ENCODE assay signal across 20 cellular contexts in the genomic region with DNA sequence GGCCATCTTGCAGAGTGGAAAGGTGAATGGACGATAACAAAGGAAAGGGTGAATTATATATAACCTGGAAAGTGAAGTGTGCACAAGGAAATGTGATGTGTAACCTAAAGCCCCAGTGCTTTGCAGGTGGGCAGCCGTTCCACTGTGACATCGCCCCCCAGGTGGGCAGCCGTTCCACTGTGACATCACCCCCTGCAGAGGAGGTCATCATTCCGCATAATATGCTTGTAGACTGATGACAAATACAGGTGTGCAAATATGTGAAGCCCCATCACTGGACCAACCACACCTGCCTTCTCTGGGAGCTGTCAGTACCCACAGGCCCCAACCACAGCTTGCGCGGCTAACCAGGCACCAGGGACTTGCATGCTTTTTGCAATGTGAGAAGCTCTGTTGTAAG. TPM values are rescaled to one million over a fixed set of nuclear protein-coding genes. Genes with fewer than 3 reads are reported as not detected.
A peak's percentile ranks its signal among the peaks of the same experiment; 100 is the strongest.
DNase-seq lines count a peak whose midpoint lies in the region; ATAC-seq and TF ChIP-seq lines count a peak whose summit lies in the region.
"Had no signal": no experiment of that assay in that cellular context is flagged by ENCODE, and none has a peak within 500 bp of the region (broad histone marks: within the 10 kb centered on the region; RNA-seq: fewer than 3 reads in every experiment).

No MANE protein-coding gene starts in this region.

- H3K4me1 Mint-ChIP-seq in brain = peaks cover 57% of the 10 kb centered on the region

- peak overlapping the region; percentile 57 for H3K27ac ChIP-seq in temporal lobe (ENCODE audit: low read depth, low read length)
- H3K27ac ChIP-seq: KMS-11, lower lobe of right lung, thoracic aorta had no signal

- ATAC-seq in GM18858 (IDR thresholded peaks at IDR 0.05; ENCODE audit: unreplicated experiment) = no peak
- ATAC-seq: lower lobe of right lung; stimulated activated memory B cell treated with anti-CD40 and anti-IgM and Interleukin-4, amounts not matched to agents 10 μg/mL and 1 μg/mL and 100 μg/mL, for 72 hours had no signal

- no peaks in the 10 kb centered on the region for H3K27me3 Mint-ChIP-seq in brain
- H3K27me3 Mint-ChIP-seq: activated B cell treated with CpG ODN at 0.5 μM for 24 hours; activated naive CD8-positive, alpha-beta T cell treated with anti-CD3 and anti-CD28 coated beads for 36 hours; stimulated activated memory B cell treated with anti-CD40 and anti-IgM and Interleukin-4, amounts not matched to agents 10 μg/mL and 1 μg/mL and 100 μg/mL, for 72 hours had no signal

- in situ Hi-C loops in ACHN (cut with HindIII; ENCODE audit: low pct_ligation_motif_present, low pct_unique_long_range_greater_than_20kb, low sequenced_read_pairs) = no loop called here

- peak overlapping the region in 3 of 5 experiments; percentile 27 to 84 (median 51) for H3K27ac Mint-ChIP-seq in brain
- H3K27ac Mint-ChIP-seq: activated B cell treated with CpG ODN at 0.5 μM for 24 hours; activated naive CD8-positive, alpha-beta T cell treated with anti-CD3 and anti-CD28 coated beads for 36 hours; activated T-helper 2 cell treated with anti-CD3 and anti-CD28 coated beads, Interferon-gamma antibody, Interleukin-2, Interleukin-4, amounts not matched to agents 10 μg/mL and 5 μg/mL and 100 μg/mL, durations not matched to agents 14 hours and 24 hours and 36 hours; stimulated activated memory B cell treated with anti-CD40 and anti-IgM and Interleukin-4, amounts not matched to agents 10 μg/mL and 1 μg/mL and 100 μg/mL, for 72 hours had no signal

- peaks cover 25% of the 10 kb centered on the region for H3K36me3 Mint-ChIP-seq in brain

- H3K4me3 Mint-ChIP-seq in brain = peak overlapping the region in 2 of 5 experiments; percentile 30 to 86
- H3K4me3 Mint-ChIP-seq: activated B cell treated with CpG ODN at 0.5 μM for 24 hours; activated naive CD8-positive, alpha-beta T cell treated with anti-CD3 and anti-CD28 coated beads for 36 hours; stimulated activated memory B cell treated with anti-CD40 and anti-IgM and Interleukin-4, amounts not matched to agents 10 μg/mL and 1 μg/mL and 100 μg/mL, for 72 hours had no signal

- H3K9me3 Mint-ChIP-seq in brain = no peaks in the 10 kb centered on the region
- H3K9me3 Mint-ChIP-seq: activated B cell treated with CpG ODN at 0.5 μM for 24 hours; activated naive CD8-positive, alpha-beta T cell treated with anti-CD3 and anti-CD28 coated beads for 36 hours; activated T-helper 2 cell treated with anti-CD3 and anti-CD28 coated beads, Interferon-gamma antibody, Interleukin-2, Interleukin-4, amounts not matched to agents 10 μg/mL and 5 μg/mL and 100 μg/mL, durations not matched to agents 14 hours and 24 hours and 36 hours; stimulated activated memory B cell treated with anti-CD40 and anti-IgM and Interleukin-4, amounts not matched to agents 10 μg/mL and 1 μg/mL and 100 μg/mL, for 72 hours had no signal

- no peak for TF ChIP-seq CTCF in brain (conservative IDR thresholded peaks at IDR 0.05)

- DNase-seq in NCI-H1092 treated with DMSO at 0.1 percent for 48 hours (lab: John Stamatoyannopoulos, UW) (peak; percentile 48), NCI-H510A (lab: John Stamatoyannopoulos, UW) (peak; percentile 51), T1000 (lab: John Stamatoyannopoulos, UW) (no peak), ACHN (no peak)
- DNase-seq: activated B cell treated with CpG ODN at 0.5 μM for 24 hours; activated CD4-positive, alpha-beta T cell treated with anti-CD3 and anti-CD28 coated beads, Interleukin-2, amount 50 U/mL, for 4 hours; activated CD8-positive, alpha-beta memory T cell treated with anti-CD3 and anti-CD28 coated beads, Interleukin-2, amount 50 U/mL, for 4 hours; activated naive CD8-positive, alpha-beta T cell treated with anti-CD3 and anti-CD28 coated beads for 36 hours; effector CD8-positive, alpha-beta T cell; hippocampal formation; lower lobe of right lung; small intestine; T-helper 9 cell had no signal

RNA-seq across cellular contexts. Expression of gene ZNF496, which starts 4.7 kb away (rescaled TPM):
- polyA plus RNA-seq in brain (ENCODE audit: insufficient read depth, low read depth, low replicate concordance) = 32.4 TPM
- 18.7 TPM for total RNA-seq in temporal lobe

Comparison
In these comparisons a context has a peak if more than half of its experiments do, and no peak if none do; other contexts are left out.
1. DNase-seq: peak in NCI-H1092 treated with DMSO at 0.1 percent for 48 hours (single experiment) and NCI-H510A (single experiment); none in T1000 (single experiment) and ACHN (single experiment).